Comparison of ENCODE assay signal across 30 cellular contexts in the genomic region with DNA sequence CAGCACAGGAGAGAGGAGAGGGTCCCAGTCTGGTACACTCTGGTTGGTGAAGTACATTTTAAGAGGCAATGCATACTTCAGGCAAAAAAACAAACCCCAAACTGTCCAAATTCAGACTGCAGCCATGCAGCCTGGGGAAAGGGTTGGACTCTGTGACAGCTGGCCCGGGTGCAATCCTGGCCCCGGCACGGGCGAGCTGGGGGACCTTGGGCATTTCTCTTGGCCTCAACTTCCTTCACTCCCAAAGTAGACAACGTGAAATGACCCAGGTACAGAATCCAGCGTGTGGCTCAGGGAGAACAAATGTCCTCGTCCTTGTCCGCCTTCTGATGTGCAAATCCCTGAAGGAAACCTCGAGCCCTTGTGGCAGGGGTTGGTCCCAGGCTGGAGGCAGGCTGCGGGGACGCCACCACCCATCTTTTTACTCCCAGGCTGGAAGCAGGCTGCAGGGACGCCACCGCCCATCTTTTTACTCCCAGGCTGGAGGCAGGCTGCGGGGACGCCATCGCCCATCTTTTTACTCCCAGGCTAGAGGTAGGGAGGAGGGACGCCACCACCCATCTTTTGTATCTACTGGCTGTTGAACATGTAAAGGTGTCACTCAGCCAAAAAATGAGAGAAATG.
"Had no signal": no experiment of that assay in that cellular context is flagged by ENCODE, and none has a peak within 500 bp of the region (broad histone marks: within the 10 kb centered on the region; RNA-seq: fewer than 3 reads in every experiment).

No MANE protein-coding gene starts in this region.

- H3K4me1 Mint-ChIP-seq: activated CD4-positive, alpha-beta memory T cell treated with anti-CD3 and anti-CD28 coated beads, Interleukin-2, amount 10 ng/mL, durations not matched to agents 7 days and 5 days; activated CD4-positive, alpha-beta T cell treated with anti-CD3 and anti-CD28 coated beads, Interleukin-2, amount 10 ng/mL, durations not matched to agents 7 days and 5 days; activated naive CD8-positive, alpha-beta T cell treated with anti-CD3 and anti-CD28 coated beads, Interleukin-2, amount 50 U/mL, for 24 hours; central memory CD8-positive, alpha-beta T cell; T-cell had no signal

- H3K27ac Mint-ChIP-seq: activated CD4-positive, alpha-beta memory T cell treated with anti-CD3 and anti-CD28 coated beads, Interleukin-2, amount 10 ng/mL, durations not matched to agents 7 days and 5 days; activated CD4-positive, alpha-beta T cell treated with anti-CD3 and anti-CD28 coated beads, Interleukin-2, amount 10 ng/mL, durations not matched to agents 7 days and 5 days; activated naive CD4-positive, alpha-beta T cell treated with anti-CD3 and anti-CD28 coated beads for 36 hours; activated naive CD8-positive, alpha-beta T cell treated with anti-CD3 and anti-CD28 coated beads, Interleukin-2, amount 50 U/mL, for 24 hours; activated T-helper 17 cell treated with anti-CD3 and anti-CD28 coated beads, Interleukin-2, amount 50 U/mL, for 72 hours; T-cell had no signal

- H3K9me3 Mint-ChIP-seq: activated CD4-positive, alpha-beta memory T cell treated with anti-CD3 and anti-CD28 coated beads, Interleukin-2, amount 10 ng/mL, durations not matched to agents 7 days and 5 days; activated CD4-positive, alpha-beta T cell treated with anti-CD3 and anti-CD28 coated beads, Interleukin-2, amount 10 ng/mL, durations not matched to agents 7 days and 5 days; activated naive CD4-positive, alpha-beta T cell treated with anti-CD3 and anti-CD28 coated beads for 36 hours; activated naive CD8-positive, alpha-beta T cell treated with anti-CD3 and anti-CD28 coated beads, Interleukin-2, amount 50 U/mL, for 24 hours; activated T-helper 17 cell treated with anti-CD3 and anti-CD28 coated beads, Interleukin-2, amount 50 U/mL, for 72 hours; central memory CD8-positive, alpha-beta T cell; T-cell had no signal

- H3K9me3 ChIP-seq: ascending aorta, body of pancreas had no signal

- ATAC-seq: activated naive CD8-positive, alpha-beta T cell treated with anti-CD3 and anti-CD28 coated beads, Interleukin-2, amount 50 U/mL, for 24 hours; activated T-helper 17 cell treated with anti-CD3 and anti-CD28 coated beads, Interleukin-2, amount 50 U/mL, for 72 hours; body of pancreas; Panc1; Right ventricle myocardium inferior; T-cell had no signal

- H3K4me3 ChIP-seq: ascending aorta, body of pancreas, SK-N-MC had no signal

- FAIRE-seq: bronchial epithelial cell had no signal

- H3K4me3 Mint-ChIP-seq: activated CD4-positive, alpha-beta memory T cell treated with anti-CD3 and anti-CD28 coated beads, Interleukin-2, amount 10 ng/mL, durations not matched to agents 7 days and 5 days; activated CD4-positive, alpha-beta T cell treated with anti-CD3 and anti-CD28 coated beads, Interleukin-2, amount 10 ng/mL, durations not matched to agents 7 days and 5 days; activated naive CD4-positive, alpha-beta T cell treated with anti-CD3 and anti-CD28 coated beads for 36 hours; activated naive CD8-positive, alpha-beta T cell treated with anti-CD3 and anti-CD28 coated beads, Interleukin-2, amount 50 U/mL, for 24 hours; activated T-helper 17 cell treated with anti-CD3 and anti-CD28 coated beads, Interleukin-2, amount 50 U/mL, for 72 hours; central memory CD8-positive, alpha-beta T cell; T-cell had no signal

- H3K27me3 Mint-ChIP-seq: activated CD4-positive, alpha-beta memory T cell treated with anti-CD3 and anti-CD28 coated beads, Interleukin-2, amount 10 ng/mL, durations not matched to agents 7 days and 5 days; activated CD4-positive, alpha-beta T cell treated with anti-CD3 and anti-CD28 coated beads, Interleukin-2, amount 10 ng/mL, durations not matched to agents 7 days and 5 days; activated naive CD8-positive, alpha-beta T cell treated with anti-CD3 and anti-CD28 coated beads, Interleukin-2, amount 50 U/mL, for 24 hours; activated T-helper 17 cell treated with anti-CD3 and anti-CD28 coated beads, Interleukin-2, amount 50 U/mL, for 72 hours; central memory CD8-positive, alpha-beta T cell; T-cell had no signal

- H3K27me3 ChIP-seq: ascending aorta, body of pancreas had no signal

- H3K4me1 ChIP-seq: ascending aorta, body of pancreas had no signal

- H3K27ac ChIP-seq: ascending aorta, body of pancreas, SK-N-MC, VCaP had no signal

- DNase-seq: activated CD4-positive, alpha-beta memory T cell treated with anti-CD3 and anti-CD28 coated beads, Interleukin-2, amount 10 ng/mL, durations not matched to agents 7 days and 5 days; activated CD4-positive, alpha-beta T cell treated with anti-CD3 and anti-CD28 coated beads, Interleukin-2, amount 10 ng/mL, durations not matched to agents 7 days and 5 days; activated CD4-positive, CD25-positive, alpha-beta regulatory T cell; activated gamma-delta T cell; activated naive CD4-positive, alpha-beta T cell treated with anti-CD3 and anti-CD28 coated beads for 36 hours; activated naive CD8-positive, alpha-beta T cell treated with anti-CD3 and anti-CD28 coated beads, Interleukin-2, amount 50 U/mL, for 24 hours; activated T-cell treated with anti-CD3 and anti-CD28 coated beads for 4 hours; activated T-cell treated with anti-CD3 and anti-CD28 coated beads, Interleukin-2, amount 50 U/mL, for 48 hours; amniotic stem cell; body of pancreas; KBM-7; NCI-H1092; NCI-H1417; NCI-H1930; NCI-H2171; NCI-H2227 treated with DMSO at 0.1 percent for 48 hours; NCI-H510A; NCI-H526 treated with DMSO at 0.1 percent for 48 hours; NCI-H82; OCI-M1; RPMI8226; T-cell had no signal
